Comparison of ENCODE assay signal across 20 cellular contexts in genomic region chr13:62702502-62702901, GRCh38.
DNase-seq lines count a peak whose midpoint lies in the region; ATAC-seq and TF ChIP-seq lines count a peak whose summit lies in the region.
"Had no signal": no experiment of that assay in that cellular context is flagged by ENCODE, and none has a peak within 500 bp of the region (broad histone marks: within the 10 kb centered on the region; RNA-seq: fewer than 3 reads in every experiment).

No MANE protein-coding gene starts in this region.

- BruUV-seq in A673 (replicated peaks; lab: Mats Ljungman, UMichigan), result no TSS peak

- TF ChIP-seq EP300 in SK-N-SH (IDR thresholded peaks at IDR 0.05; ENCODE audit: borderline replicate concordance in 1 of 2, low read depth in 1 of 2, low read length in 1 of 2), result peak in 1 of 2 experiments; percentile 82; a peak in 1 of 4 replicates

- H3K9ac ChIP-seq in SK-N-SH, result no peak overlapping the region

- no peaks in the 10 kb centered on the region for H3K9me2 ChIP-seq in SK-N-SH

- TF ChIP-seq CTCF in SK-N-SH (IDR thresholded peaks at IDR 0.05) (no peak), A673 (conservative IDR thresholded peaks at IDR 0.05; ENCODE audit: low read depth, low read length) (no peak)

- H2AFZ ChIP-seq in SK-N-SH (ENCODE audit: low read depth), result no peak overlapping the region

- H4K20me1 ChIP-seq in SK-N-SH (ENCODE audit: insufficient read depth), result no peaks in the 10 kb centered on the region

- H3K36me3 ChIP-seq in SK-N-SH (replicated peaks in 1 of 2; ENCODE audit: control insufficient read depth in 1 of 2, insufficient read depth in 2 of 2, low read length in 1 of 2) (no peaks in the 10 kb centered on the region), A673 (ENCODE audit: insufficient read depth, low read length, poor library complexity, severe bottlenecking) (no peaks in the 10 kb centered on the region)
- H3K36me3 ChIP-seq: left ventricle myocardium inferior, Peyer's patch, right lobe of liver, upper lobe of left lung had no signal

- intact Hi-C loops in A673 (cut with micrococcal nuclease; ENCODE audit: unreplicated experiment), result no loop called here

- ATAC-seq in HG03565 (IDR thresholded peaks at IDR 0.05; ENCODE audit: unreplicated experiment) (no peak), HG03342 (IDR thresholded peaks at IDR 0.05; ENCODE audit: unreplicated experiment) (no peak)
- ATAC-seq: right lobe of liver had no signal

- in situ Hi-C loops in G401 (cut with HindIII; ENCODE audit: low sequenced_read_pairs), result no loop called here

- peak; percentile 47 for DNase-seq in G401 (ENCODE audit: low spot score)
- DNase-seq in NCI-H1105 treated with DMSO at 0.1 percent for 48 hours (lab: John Stamatoyannopoulos, UW), result peak; percentile 94
- DNase-seq in NCI-H2227 treated with DMSO at 0.1 percent for 48 hours (lab: John Stamatoyannopoulos, UW), result peak; percentile 45
- DNase-seq in SK-N-SH, result peak; percentile 21
- no peak for DNase-seq in A673 (ENCODE audit: low spot score)
- DNase-seq: activated CD4-positive, alpha-beta memory T cell treated with anti-CD3 and anti-CD28 coated beads for 36 hours; activated CD4-positive, CD25-positive, alpha-beta regulatory T cell treated with anti-CD3 and anti-CD28 coated beads, Interleukin-2, amount 50 U/mL, for 72 hours; activated CD8-positive, alpha-beta memory T cell treated with anti-CD3 and anti-CD28 coated beads, Interleukin-2, amount 50 U/mL, for 4 hours; activated naive CD4-positive, alpha-beta T cell treated with anti-CD3 and anti-CD28 coated beads for 36 hours; CD4-positive, CD25-positive, alpha-beta regulatory T cell; GDM1; islet precursor cell; left ventricle myocardium inferior; Peyer's patch; right lobe of liver; stimulated activated CD4-positive, alpha-beta T cell treated with anti-CD3 and anti-CD28 coated beads, Interleukin-12 subunit alpha, Interleukin-12 subunit beta, amount 100 ng/mL, for 4 hours; stimulated activated CD4-positive, alpha-beta T cell treated with anti-CD3 and anti-CD28 coated beads, Interleukin-4, amount 100 ng/mL, for 1 hour; upper lobe of left lung had no signal

- H3K9me3 ChIP-seq in SK-N-SH (no peaks in the 10 kb centered on the region), A673 (ENCODE audit: low read depth, low read length, poor library complexity, severe bottlenecking) (no peaks in the 10 kb centered on the region)
- H3K9me3 ChIP-seq: left ventricle myocardium inferior, Peyer's patch, right lobe of liver, upper lobe of left lung had no signal

- H3K27me3 ChIP-seq in SK-N-SH (ENCODE audit: insufficient read depth) (no peaks in the 10 kb centered on the region), A673 (replicated peaks; ENCODE audit: insufficient read depth, low read depth, low read length, poor library complexity) (no peaks in the 10 kb centered on the region)
- H3K27me3 ChIP-seq: Peyer's patch, right lobe of liver, upper lobe of left lung had no signal

- H3K4me1 ChIP-seq in SK-N-SH (ENCODE audit: control insufficient read depth in 1 of 2, insufficient read depth in 2 of 2, low read depth in 1 of 2, low read length in 1 of 2) (peaks cover 0 to 13% of the 10 kb centered on the region in 2 experiments; a peak in 1 of 4 replicates), A673 (ENCODE audit: insufficient read depth, low read length, poor library complexity, severe bottlenecking) (no peaks in the 10 kb centered on the region)
- H3K4me1 ChIP-seq: left ventricle myocardium inferior, Peyer's patch, right lobe of liver, upper lobe of left lung had no signal

- no peaks in the 10 kb centered on the region for H3K79me2 ChIP-seq in SK-N-SH (ENCODE audit: insufficient read depth)

- peak; percentile 8; the same call in 1 of the 2 replicates for TF ChIP-seq RAD21 in SK-N-SH (IDR thresholded peaks at IDR 0.05; ENCODE audit: low read length)

- POLR2A ChIA-PET in SK-N-SH (lab: Yijun Ruan, JAX), result no interaction called here
- POLR2A ChIA-PET in A673 (lab: Charles Lee; ENCODE audit: low non-redundant PET), result no interaction called here

- CTCF ChIA-PET in SK-N-SH (lab: Yijun Ruan, JAX), result no interaction called here
- CTCF ChIA-PET in A673 (lab: Charles Lee), result no interaction called here

- peak overlapping the region in 1 of 2 experiments; percentile 78; a peak in 2 of 4 replicates for H3K27ac ChIP-seq in SK-N-SH (ENCODE audit: low read depth in 2 of 2, low read length in 1 of 2)
- no peak overlapping the region for H3K27ac ChIP-seq in A673 (ENCODE audit: low read depth, low read length, poor library complexity, severe bottlenecking)
- H3K27ac ChIP-seq: left ventricle myocardium inferior, Peyer's patch, right lobe of liver, upper lobe of left lung had no signal

- H3F3A ChIP-seq in SK-N-SH (replicated peaks; ENCODE audit: insufficient read depth), result no peaks in the 10 kb centered on the region

- no peak overlapping the region for H3K4me3 ChIP-seq in SK-N-SH (ENCODE audit: low read depth in 2 of 2, low read length in 1 of 2)
- H3K4me3 ChIP-seq in A673 (ENCODE audit: low read depth, low read length, poor library complexity, severe bottlenecking), result no peak overlapping the region
- H3K4me3 ChIP-seq: left ventricle myocardium inferior, Peyer's patch, right lobe of liver, upper lobe of left lung had no signal

- no peak overlapping the region for H3K4me2 ChIP-seq in SK-N-SH

TF ChIP-seq in SK-N-SH, 30 proteins besides CTCF, POLR2A, EP300 and RAD21:
- peak; percentile 52; the same call in 1 of the 2 replicates for TF ChIP-seq TEAD4 (IDR thresholded peaks at IDR 0.05; ENCODE audit: borderline replicate concordance, insufficient read depth)
- TF ChIP-seq, protein P1, sequence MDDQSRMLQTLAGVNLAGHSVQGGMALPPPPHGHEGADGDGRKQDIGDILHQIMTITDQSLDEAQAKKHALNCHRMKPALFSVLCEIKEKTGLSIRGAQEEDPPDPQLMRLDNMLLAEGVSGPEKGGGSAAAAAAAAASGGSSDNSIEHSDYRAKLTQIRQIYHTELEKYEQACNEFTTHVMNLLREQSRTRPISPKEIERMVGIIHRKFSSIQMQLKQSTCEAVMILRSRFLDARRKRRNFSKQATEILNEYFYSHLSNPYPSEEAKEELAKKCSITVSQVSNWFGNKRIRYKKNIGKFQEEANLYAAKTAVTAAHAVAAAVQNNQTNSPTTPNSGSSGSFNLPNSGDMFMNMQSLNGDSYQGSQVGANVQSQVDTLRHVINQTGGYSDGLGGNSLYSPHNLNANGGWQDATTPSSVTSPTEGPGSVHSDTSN (IDR thresholded peaks at IDR 0.05), result no peak
- peak; percentile 91 for TF ChIP-seq GATA2 (CRISPR knock-in tag; IDR thresholded peaks at IDR 0.05)
- TF ChIP-seq RCOR1 (IDR thresholded peaks at IDR 0.05; ENCODE audit: low read length), result peak; percentile 68; the same call in 1 of the 2 replicates
- TF ChIP-seq IRF3 (IDR thresholded peaks at IDR 0.05; ENCODE audit: low read depth, low read length), result no peak
- TF ChIP-seq TCF12 (IDR thresholded peaks at IDR 0.05), result peak; percentile 32; the same call in 1 of the 2 replicates
- peak; percentile 35 for TF ChIP-seq CHD2 (IDR thresholded peaks at IDR 0.05; ENCODE audit: low read length, partially characterized antibody)
TF ChIP-seq in SK-N-SH: peak in this region for 5.
